1 cellular context compared by ENCODE assay signal in the genomic region with DNA sequence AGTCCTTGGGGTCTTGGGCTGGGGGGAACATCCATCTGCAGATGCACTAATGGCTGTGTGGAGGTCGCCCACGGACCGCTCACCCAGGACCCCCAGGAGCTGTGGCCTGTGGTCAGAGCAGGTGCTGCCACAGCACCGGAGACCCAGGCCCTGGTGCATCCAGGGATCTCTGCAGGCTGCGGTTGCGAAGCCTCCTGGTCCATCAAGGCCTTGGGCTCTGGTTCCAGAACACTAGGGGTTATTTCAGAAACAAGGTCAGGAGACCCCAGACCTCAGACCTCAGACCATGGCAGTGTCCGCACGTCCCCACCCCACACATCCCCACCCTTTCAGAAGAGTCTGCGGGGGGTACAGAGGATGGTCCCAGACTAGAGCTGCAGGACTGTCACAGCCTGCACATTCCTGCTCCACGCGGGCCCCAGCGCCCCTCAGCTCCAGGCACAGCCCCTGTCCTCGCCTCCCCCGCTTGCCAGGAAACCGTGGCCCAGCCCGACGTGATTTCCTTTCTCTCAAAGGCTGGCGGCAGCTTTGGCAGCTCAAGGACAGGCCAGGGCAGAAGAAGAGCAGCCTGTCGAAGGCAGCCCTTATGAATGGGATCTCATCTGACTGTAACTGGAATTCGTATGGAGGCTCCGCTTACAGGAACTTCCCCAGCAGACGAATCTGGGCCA.
TF ChIP-seq lines count a peak whose summit lies in the region.

No MANE protein-coding gene starts in this region.

TF ChIP-seq in SK-N-SH, 30 proteins besides CTCF, POLR2A, EP300 and RAD21:
- no peak for TF ChIP-seq CHD2 (IDR thresholded peaks at IDR 0.05; ENCODE audit: low read length, partially characterized antibody)
- TF ChIP-seq, protein P1, sequence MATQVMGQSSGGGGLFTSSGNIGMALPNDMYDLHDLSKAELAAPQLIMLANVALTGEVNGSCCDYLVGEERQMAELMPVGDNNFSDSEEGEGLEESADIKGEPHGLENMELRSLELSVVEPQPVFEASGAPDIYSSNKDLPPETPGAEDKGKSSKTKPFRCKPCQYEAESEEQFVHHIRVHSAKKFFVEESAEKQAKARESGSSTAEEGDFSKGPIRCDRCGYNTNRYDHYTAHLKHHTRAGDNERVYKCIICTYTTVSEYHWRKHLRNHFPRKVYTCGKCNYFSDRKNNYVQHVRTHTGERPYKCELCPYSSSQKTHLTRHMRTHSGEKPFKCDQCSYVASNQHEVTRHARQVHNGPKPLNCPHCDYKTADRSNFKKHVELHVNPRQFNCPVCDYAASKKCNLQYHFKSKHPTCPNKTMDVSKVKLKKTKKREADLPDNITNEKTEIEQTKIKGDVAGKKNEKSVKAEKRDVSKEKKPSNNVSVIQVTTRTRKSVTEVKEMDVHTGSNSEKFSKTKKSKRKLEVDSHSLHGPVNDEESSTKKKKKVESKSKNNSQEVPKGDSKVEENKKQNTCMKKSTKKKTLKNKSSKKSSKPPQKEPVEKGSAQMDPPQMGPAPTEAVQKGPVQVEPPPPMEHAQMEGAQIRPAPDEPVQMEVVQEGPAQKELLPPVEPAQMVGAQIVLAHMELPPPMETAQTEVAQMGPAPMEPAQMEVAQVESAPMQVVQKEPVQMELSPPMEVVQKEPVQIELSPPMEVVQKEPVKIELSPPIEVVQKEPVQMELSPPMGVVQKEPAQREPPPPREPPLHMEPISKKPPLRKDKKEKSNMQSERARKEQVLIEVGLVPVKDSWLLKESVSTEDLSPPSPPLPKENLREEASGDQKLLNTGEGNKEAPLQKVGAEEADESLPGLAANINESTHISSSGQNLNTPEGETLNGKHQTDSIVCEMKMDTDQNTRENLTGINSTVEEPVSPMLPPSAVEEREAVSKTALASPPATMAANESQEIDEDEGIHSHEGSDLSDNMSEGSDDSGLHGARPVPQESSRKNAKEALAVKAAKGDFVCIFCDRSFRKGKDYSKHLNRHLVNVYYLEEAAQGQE (IDR thresholded peaks at IDR 0.05; ENCODE audit: low read depth, low read length) = no peak
- TF ChIP-seq, protein P2, sequence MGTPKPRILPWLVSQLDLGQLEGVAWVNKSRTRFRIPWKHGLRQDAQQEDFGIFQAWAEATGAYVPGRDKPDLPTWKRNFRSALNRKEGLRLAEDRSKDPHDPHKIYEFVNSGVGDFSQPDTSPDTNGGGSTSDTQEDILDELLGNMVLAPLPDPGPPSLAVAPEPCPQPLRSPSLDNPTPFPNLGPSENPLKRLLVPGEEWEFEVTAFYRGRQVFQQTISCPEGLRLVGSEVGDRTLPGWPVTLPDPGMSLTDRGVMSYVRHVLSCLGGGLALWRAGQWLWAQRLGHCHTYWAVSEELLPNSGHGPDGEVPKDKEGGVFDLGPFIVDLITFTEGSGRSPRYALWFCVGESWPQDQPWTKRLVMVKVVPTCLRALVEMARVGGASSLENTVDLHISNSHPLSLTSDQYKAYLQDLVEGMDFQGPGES (IDR thresholded peaks at IDR 0.05; ENCODE audit: low read depth, low read length) = no peak
- TF ChIP-seq, protein P3, sequence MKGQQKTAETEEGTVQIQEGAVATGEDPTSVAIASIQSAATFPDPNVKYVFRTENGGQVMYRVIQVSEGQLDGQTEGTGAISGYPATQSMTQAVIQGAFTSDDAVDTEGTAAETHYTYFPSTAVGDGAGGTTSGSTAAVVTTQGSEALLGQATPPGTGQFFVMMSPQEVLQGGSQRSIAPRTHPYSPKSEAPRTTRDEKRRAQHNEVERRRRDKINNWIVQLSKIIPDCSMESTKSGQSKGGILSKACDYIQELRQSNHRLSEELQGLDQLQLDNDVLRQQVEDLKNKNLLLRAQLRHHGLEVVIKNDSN (IDR thresholded peaks at IDR 0.05; ENCODE audit: borderline replicate concordance, low read depth) = no peak
- TF ChIP-seq MEF2A (IDR thresholded peaks at IDR 0.05; ENCODE audit: borderline replicate concordance, low read depth) = no peak
- TF ChIP-seq SMC3 (IDR thresholded peaks at IDR 0.05; ENCODE audit: low read depth, low read length) = no peak
- TF ChIP-seq, protein P4, sequence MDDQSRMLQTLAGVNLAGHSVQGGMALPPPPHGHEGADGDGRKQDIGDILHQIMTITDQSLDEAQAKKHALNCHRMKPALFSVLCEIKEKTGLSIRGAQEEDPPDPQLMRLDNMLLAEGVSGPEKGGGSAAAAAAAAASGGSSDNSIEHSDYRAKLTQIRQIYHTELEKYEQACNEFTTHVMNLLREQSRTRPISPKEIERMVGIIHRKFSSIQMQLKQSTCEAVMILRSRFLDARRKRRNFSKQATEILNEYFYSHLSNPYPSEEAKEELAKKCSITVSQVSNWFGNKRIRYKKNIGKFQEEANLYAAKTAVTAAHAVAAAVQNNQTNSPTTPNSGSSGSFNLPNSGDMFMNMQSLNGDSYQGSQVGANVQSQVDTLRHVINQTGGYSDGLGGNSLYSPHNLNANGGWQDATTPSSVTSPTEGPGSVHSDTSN (IDR thresholded peaks at IDR 0.05) = no peak
- no peak for TF ChIP-seq RXRA (IDR thresholded peaks at IDR 0.05; ENCODE audit: borderline replicate concordance, low read depth)
- TF ChIP-seq NFIC (IDR thresholded peaks at IDR 0.05; ENCODE audit: borderline replicate concordance) = no peak
- TF ChIP-seq RCOR1 (IDR thresholded peaks at IDR 0.05; ENCODE audit: low read length) = no peak
- TF ChIP-seq TCF12 (IDR thresholded peaks at IDR 0.05) = no peak
- TF ChIP-seq FOXJ3 (CRISPR knock-in tag; IDR thresholded peaks at IDR 0.05) = no peak
- no peak for TF ChIP-seq FOSL2 (IDR thresholded peaks at IDR 0.05; ENCODE audit: borderline replicate concordance, low read depth)
